1 cellular context compared by ENCODE assay signal in the genomic region with DNA sequence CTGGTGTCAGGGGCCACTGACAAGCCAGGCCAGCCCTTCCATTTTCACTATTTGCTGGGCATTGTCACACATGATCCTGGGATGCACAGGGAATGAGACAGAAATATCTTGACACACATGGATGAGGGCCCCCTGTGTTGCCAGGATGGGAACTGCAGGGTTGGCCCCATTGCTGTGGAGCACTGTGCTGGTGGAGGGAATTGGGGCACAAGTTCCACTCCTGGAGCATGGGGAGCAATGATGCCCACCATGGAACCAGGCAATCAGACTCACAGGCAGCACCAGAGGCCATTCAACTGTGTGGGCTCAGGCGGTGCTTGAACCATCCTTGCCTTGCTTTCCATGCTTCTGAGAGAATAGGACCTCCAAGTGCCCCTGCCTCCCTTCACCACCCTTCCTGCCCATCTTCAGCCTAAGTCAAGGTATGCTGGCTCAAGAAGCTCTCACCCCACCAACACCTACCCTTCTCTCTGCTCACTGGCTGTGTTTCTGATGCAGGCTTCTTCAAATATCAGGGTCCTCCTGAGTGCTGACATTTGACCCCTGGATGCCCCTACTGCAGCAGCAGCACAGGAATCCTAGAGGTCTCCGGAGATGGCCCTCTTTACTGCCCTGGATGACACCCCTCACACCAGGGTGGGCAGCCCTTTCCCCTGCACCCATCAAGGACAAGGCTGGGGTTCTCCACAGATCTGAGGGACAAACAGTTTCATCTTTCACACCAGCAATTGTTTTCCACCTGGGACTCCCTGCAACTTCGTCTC.
TF ChIP-seq lines count a peak whose summit lies in the region.

No MANE protein-coding gene starts in this region.

TF ChIP-seq in HCT116, 20 proteins besides CTCF, POLR2A, EP300 and RAD21:
- TF ChIP-seq, protein P1, sequence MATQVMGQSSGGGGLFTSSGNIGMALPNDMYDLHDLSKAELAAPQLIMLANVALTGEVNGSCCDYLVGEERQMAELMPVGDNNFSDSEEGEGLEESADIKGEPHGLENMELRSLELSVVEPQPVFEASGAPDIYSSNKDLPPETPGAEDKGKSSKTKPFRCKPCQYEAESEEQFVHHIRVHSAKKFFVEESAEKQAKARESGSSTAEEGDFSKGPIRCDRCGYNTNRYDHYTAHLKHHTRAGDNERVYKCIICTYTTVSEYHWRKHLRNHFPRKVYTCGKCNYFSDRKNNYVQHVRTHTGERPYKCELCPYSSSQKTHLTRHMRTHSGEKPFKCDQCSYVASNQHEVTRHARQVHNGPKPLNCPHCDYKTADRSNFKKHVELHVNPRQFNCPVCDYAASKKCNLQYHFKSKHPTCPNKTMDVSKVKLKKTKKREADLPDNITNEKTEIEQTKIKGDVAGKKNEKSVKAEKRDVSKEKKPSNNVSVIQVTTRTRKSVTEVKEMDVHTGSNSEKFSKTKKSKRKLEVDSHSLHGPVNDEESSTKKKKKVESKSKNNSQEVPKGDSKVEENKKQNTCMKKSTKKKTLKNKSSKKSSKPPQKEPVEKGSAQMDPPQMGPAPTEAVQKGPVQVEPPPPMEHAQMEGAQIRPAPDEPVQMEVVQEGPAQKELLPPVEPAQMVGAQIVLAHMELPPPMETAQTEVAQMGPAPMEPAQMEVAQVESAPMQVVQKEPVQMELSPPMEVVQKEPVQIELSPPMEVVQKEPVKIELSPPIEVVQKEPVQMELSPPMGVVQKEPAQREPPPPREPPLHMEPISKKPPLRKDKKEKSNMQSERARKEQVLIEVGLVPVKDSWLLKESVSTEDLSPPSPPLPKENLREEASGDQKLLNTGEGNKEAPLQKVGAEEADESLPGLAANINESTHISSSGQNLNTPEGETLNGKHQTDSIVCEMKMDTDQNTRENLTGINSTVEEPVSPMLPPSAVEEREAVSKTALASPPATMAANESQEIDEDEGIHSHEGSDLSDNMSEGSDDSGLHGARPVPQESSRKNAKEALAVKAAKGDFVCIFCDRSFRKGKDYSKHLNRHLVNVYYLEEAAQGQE (IDR thresholded peaks at IDR 0.05; ENCODE audit: low read depth): no peak
- TF ChIP-seq FOSL1 (IDR thresholded peaks at IDR 0.05; ENCODE audit: low read depth) (no peak), ATF3 (IDR thresholded peaks at IDR 0.05) (no peak), TCF7L2 (IDR thresholded peaks at IDR 0.05; ENCODE audit: borderline replicate concordance, extremely low read depth, insufficient read depth, insufficient read length) (no peak), POLR2AphosphoS5 (IDR thresholded peaks at IDR 0.05; ENCODE audit: low read depth, low read length) (no peak), SP1 (IDR thresholded peaks at IDR 0.05; ENCODE audit: low read depth) (no peak), EZH2 (IDR thresholded peaks at IDR 0.05) (no peak), CBX3 (IDR thresholded peaks at IDR 0.05; ENCODE audit: low read depth) (no peak), SIN3A (IDR thresholded peaks at IDR 0.05; ENCODE audit: low read depth) (no peak), MAX (IDR thresholded peaks at IDR 0.05) (no peak), SRF (IDR thresholded peaks at IDR 0.05; ENCODE audit: low read depth) (no peak)
TF ChIP-seq in HCT116: peak in this region for 0.
